21 cellular contexts compared by ENCODE assay signal in the genomic region with DNA sequence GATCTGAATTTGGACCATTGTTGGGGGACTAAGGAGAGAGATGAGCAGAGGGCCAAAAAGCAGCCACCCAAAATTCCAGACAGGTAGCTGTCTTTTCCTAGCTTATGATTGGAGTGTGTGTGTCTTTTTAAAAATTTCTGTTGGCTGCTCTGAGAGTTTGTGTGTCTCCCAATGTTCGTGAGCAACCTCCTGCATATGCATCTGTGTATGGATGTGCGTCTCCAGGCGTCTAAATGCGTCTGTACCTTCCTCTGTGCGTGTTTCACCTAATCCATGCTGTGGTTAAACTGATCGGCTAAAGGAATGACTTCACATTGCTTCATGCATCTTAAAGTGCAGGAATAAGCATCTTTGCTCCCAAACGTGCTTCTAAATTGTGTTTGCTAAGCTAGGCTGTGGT.
DNase-seq lines count a peak whose midpoint lies in the region; ATAC-seq and TF ChIP-seq lines count a peak whose summit lies in the region.
"Had no signal": no experiment of that assay in that cellular context is flagged by ENCODE, and none has a peak within 500 bp of the region (broad histone marks: within the 10 kb centered on the region; RNA-seq: fewer than 3 reads in every experiment).

No MANE protein-coding gene starts in this region.

- no peak for TF ChIP-seq POLR2A in vagina (IDR thresholded peaks at IDR 0.05)

- POLR2A ChIA-PET in naive thymus-derived CD8-positive, alpha-beta T cell (lab: Charles Lee) = interaction anchor here (1.5 to 6.9 kb wide), 3 partner anchors 68 to 101 kb away, joined by 3 to 42 read pairs (median 30); partner anchors contain the start of gene MSN

- peak overlapping the region; percentile 90 for H3K27ac ChIP-seq in vagina
- H3K27ac ChIP-seq: hepatocyte had no signal

- intact Hi-C loops in vagina (cut with DNase I) = no loop called here

- no peaks in the 10 kb centered on the region for H3K9me3 Mint-ChIP-seq in stimulated activated naive CD8-positive, alpha-beta T cell treated with anti-CD3 and anti-CD28 coated beads, Interleukin-15, Interleukin-2, amounts not matched to agents 100 ng/mL and 50 ng/mL, for 24 hours
- no peaks in the 10 kb centered on the region for H3K9me3 Mint-ChIP-seq in activated T-helper 17 cell treated with anti-CD3 and anti-CD28 coated beads, Interleukin-2, amount 50 U/mL, for 72 hours
- H3K9me3 Mint-ChIP-seq in naive thymus-derived CD8-positive, alpha-beta T cell = peaks cover 0 to 11% (median 0%) of the 10 kb centered on the region in 9 donors
- H3K9me3 Mint-ChIP-seq in chondrocyte (ENCODE audit: low read depth) = peaks cover 13% of the 10 kb centered on the region

- peaks cover 5% of the 10 kb centered on the region for H3K36me3 Mint-ChIP-seq in stimulated activated naive CD8-positive, alpha-beta T cell treated with anti-CD3 and anti-CD28 coated beads, Interleukin-15, Interleukin-2, amounts not matched to agents 100 ng/mL and 50 ng/mL, for 24 hours (ENCODE audit: low read depth)
- H3K36me3 Mint-ChIP-seq in activated T-helper 17 cell treated with anti-CD3 and anti-CD28 coated beads, Interleukin-2, amount 50 U/mL, for 72 hours (ENCODE audit: low read depth) = no peaks in the 10 kb centered on the region
- peaks cover 0 to under 1% (median 0%) of the 10 kb centered on the region in 3 donors for H3K36me3 Mint-ChIP-seq in naive thymus-derived CD8-positive, alpha-beta T cell
- no peaks in the 10 kb centered on the region for H3K36me3 Mint-ChIP-seq in chondrocyte (ENCODE audit: low read depth)

- H3K9me3 ChIP-seq in vagina = no peaks in the 10 kb centered on the region
- H3K9me3 ChIP-seq: sigmoid colon, thoracic aorta had no signal

- H3K4me3 ChIP-seq in vagina = no peak overlapping the region
- H3K4me3 ChIP-seq: hepatocyte, sigmoid colon, thoracic aorta had no signal

- H3K4me3 Mint-ChIP-seq in stimulated activated naive CD8-positive, alpha-beta T cell treated with anti-CD3 and anti-CD28 coated beads, Interleukin-15, Interleukin-2, amounts not matched to agents 100 ng/mL and 50 ng/mL, for 24 hours = peak overlapping the region; percentile 63
- H3K4me3 Mint-ChIP-seq in activated T-helper 17 cell treated with anti-CD3 and anti-CD28 coated beads, Interleukin-2, amount 50 U/mL, for 72 hours = peak overlapping the region; percentile 97
- peak overlapping the region in 9 of 10 donors; percentile 21 to 75 (median 61) for H3K4me3 Mint-ChIP-seq in naive thymus-derived CD8-positive, alpha-beta T cell
- H3K4me3 Mint-ChIP-seq in chondrocyte (ENCODE audit: unreplicated experiment) = no peak overlapping the region
- H3K4me3 Mint-ChIP-seq: endodermal cell had no signal

- H3K36me3 ChIP-seq in vagina = no peaks in the 10 kb centered on the region
- H3K36me3 ChIP-seq: sigmoid colon, thoracic aorta had no signal

- H3K27me3 ChIP-seq in vagina = no peaks in the 10 kb centered on the region
- H3K27me3 ChIP-seq: hepatocyte, sigmoid colon had no signal

- peaks cover 36% of the 10 kb centered on the region for H3K4me1 ChIP-seq in vagina

- TF ChIP-seq CTCF in vagina (IDR thresholded peaks at IDR 0.05) (no peak), chondrocyte (IDR thresholded peaks at IDR 0.05) (no peak)

- no peak for DNase-seq in stimulated activated naive CD8-positive, alpha-beta T cell treated with anti-CD3 and anti-CD28 coated beads, Interleukin-15, Interleukin-2, amounts not matched to agents 100 U/mL and 50 U/mL, for 24 hours
- no peak for DNase-seq in naive thymus-derived CD8-positive, alpha-beta T cell
- DNase-seq in vagina (ENCODE audit: extremely low spot score in 2 of 2) = no peak
- no peak for DNase-seq in chondrocyte (ENCODE audit: low spot score)
- DNase-seq: amygdala; cerebellar nuclear complex; endodermal cell; GF-D8; midbrain; NCI-H187 treated with DMSO at 0.1 percent for 48 hours; NCI-H446 treated with DMSO at 0.1 percent for 48 hours; nucleus accumbens; sigmoid colon; stimulated activated CD4-positive, alpha-beta T cell treated with anti-CD3 and anti-CD28 coated beads, Interleukin-2, amount 100 ng/mL, for 48 hours; SW 1271 had no signal

- peaks cover 93% of the 10 kb centered on the region for H3K4me1 Mint-ChIP-seq in stimulated activated naive CD8-positive, alpha-beta T cell treated with anti-CD3 and anti-CD28 coated beads, Interleukin-15, Interleukin-2, amounts not matched to agents 100 ng/mL and 50 ng/mL, for 24 hours (ENCODE audit: low read depth)
- H3K4me1 Mint-ChIP-seq in activated T-helper 17 cell treated with anti-CD3 and anti-CD28 coated beads, Interleukin-2, amount 50 U/mL, for 72 hours = peaks cover 39% of the 10 kb centered on the region
- H3K4me1 Mint-ChIP-seq in naive thymus-derived CD8-positive, alpha-beta T cell = peaks cover 30 to 86% (median 80%) of the 10 kb centered on the region in 4 donors
- H3K4me1 Mint-ChIP-seq in chondrocyte (ENCODE audit: low read depth) = peaks cover 54% of the 10 kb centered on the region

- H3K27me3 Mint-ChIP-seq in stimulated activated naive CD8-positive, alpha-beta T cell treated with anti-CD3 and anti-CD28 coated beads, Interleukin-15, Interleukin-2, amounts not matched to agents 100 ng/mL and 50 ng/mL, for 24 hours = no peaks in the 10 kb centered on the region
- no peaks in the 10 kb centered on the region for H3K27me3 Mint-ChIP-seq in activated T-helper 17 cell treated with anti-CD3 and anti-CD28 coated beads, Interleukin-2, amount 50 U/mL, for 72 hours
- no peaks in the 10 kb centered on the region for H3K27me3 Mint-ChIP-seq in naive thymus-derived CD8-positive, alpha-beta T cell
- no peaks in the 10 kb centered on the region for H3K27me3 Mint-ChIP-seq in chondrocyte (ENCODE audit: low read depth)

- ATAC-seq in stimulated activated naive CD8-positive, alpha-beta T cell treated with anti-CD3 and anti-CD28 coated beads, Interleukin-15, Interleukin-2, amounts not matched to agents 100 U/mL and 50 U/mL, for 24 hours = no peak
- no peak for ATAC-seq in activated T-helper 17 cell treated with anti-CD3 and anti-CD28 coated beads, Interleukin-2, amount 50 U/mL, for 72 hours (replicated peaks)
- ATAC-seq in naive thymus-derived CD8-positive, alpha-beta T cell = no peak
- ATAC-seq in HG03159 (IDR thresholded peaks at IDR 0.05; ENCODE audit: unreplicated experiment) (no peak), HG03460 (IDR thresholded peaks at IDR 0.05; ENCODE audit: unreplicated experiment) (no peak)

- peak overlapping the region; percentile 91 for H3K27ac Mint-ChIP-seq in stimulated activated naive CD8-positive, alpha-beta T cell treated with anti-CD3 and anti-CD28 coated beads, Interleukin-15, Interleukin-2, amounts not matched to agents 100 ng/mL and 50 ng/mL, for 24 hours
- peak overlapping the region; percentile 89 for H3K27ac Mint-ChIP-seq in activated T-helper 17 cell treated with anti-CD3 and anti-CD28 coated beads, Interleukin-2, amount 50 U/mL, for 72 hours
- H3K27ac Mint-ChIP-seq in naive thymus-derived CD8-positive, alpha-beta T cell = peak overlapping the region; percentile 56 to 97 (median 94)
- H3K27ac Mint-ChIP-seq in chondrocyte (ENCODE audit: unreplicated experiment) = no peak overlapping the region
- H3K27ac Mint-ChIP-seq: endodermal cell had no signal
